Comparison of ENCODE assay signal across 9 cellular contexts in the genomic region with DNA sequence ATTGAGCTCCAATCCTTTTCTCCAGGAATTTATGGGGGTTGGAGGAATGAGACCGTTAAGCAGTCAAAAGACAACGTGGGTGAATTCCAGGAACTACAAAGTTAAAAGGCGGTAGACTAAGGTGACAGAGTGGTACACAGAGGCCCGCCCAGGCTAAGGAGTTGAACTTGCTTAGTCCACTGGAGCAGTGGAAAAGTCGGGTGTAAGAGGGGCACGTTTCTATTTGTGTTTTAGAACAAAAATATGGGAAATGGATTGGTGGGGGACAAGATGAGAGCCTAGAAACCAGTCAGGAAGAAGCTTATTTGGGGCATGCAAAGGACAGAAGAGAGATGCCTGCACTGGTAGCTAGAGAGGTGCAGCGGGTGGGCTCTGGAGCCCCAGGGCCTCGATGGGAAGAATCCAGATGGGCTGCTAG. TPM values are rescaled to one million over a fixed set of nuclear protein-coding genes. Genes with fewer than 3 reads are reported as not detected.
A peak's percentile ranks its signal among the peaks of the same experiment; 100 is the strongest.
DNase-seq lines count a peak whose midpoint lies in the region; ATAC-seq, FAIRE-seq and TF ChIP-seq lines count a peak whose summit lies in the region.
"Had no signal": no experiment of that assay in that cellular context is flagged by ENCODE, and none has a peak within 500 bp of the region (broad histone marks: within the 10 kb centered on the region; RNA-seq: fewer than 3 reads in every experiment).

No MANE protein-coding gene starts in this region.

- H3K9me3 Mint-ChIP-seq in CD4-positive, CD25-positive, alpha-beta regulatory T cell: no peaks in the 10 kb centered on the region
- H3K9me3 Mint-ChIP-seq in natural killer cell: no peaks in the 10 kb centered on the region

- peak overlapping the region; percentile 56 for H3K4me3 ChIP-seq in CD4-positive, CD25-positive, alpha-beta regulatory T cell (ENCODE audit: low read depth, low read length)
- H3K4me3 ChIP-seq in IMR-90 (ENCODE audit: insufficient read depth, low read depth, low read length) (no peak overlapping the region), GM12878 (peak overlapping the region; percentile 77; the same call in 1 of the 2 replicates)

- no peaks in the 10 kb centered on the region for H3K36me3 Mint-ChIP-seq in CD4-positive, CD25-positive, alpha-beta regulatory T cell
- no peaks in the 10 kb centered on the region for H3K36me3 Mint-ChIP-seq in natural killer cell

- ATAC-seq in CD4-positive, CD25-positive, alpha-beta regulatory T cell (ENCODE audit: low read depth in 2 of 2): no peak
- ATAC-seq in IMR-90 (ENCODE audit: low read depth): no peak
- no peak for ATAC-seq in GM12878
- ATAC-seq in natural killer cell: no peak
- ATAC-seq in HG02884 (IDR thresholded peaks at IDR 0.05; ENCODE audit: unreplicated experiment): no peak
- no peak for ATAC-seq in HG02870 (IDR thresholded peaks at IDR 0.05; ENCODE audit: unreplicated experiment)
- no peak for ATAC-seq in GM21529 (IDR thresholded peaks at IDR 0.05; ENCODE audit: unreplicated experiment)

- H3K9ac ChIP-seq in IMR-90 (ENCODE audit: low read depth, low read length) (no peak overlapping the region), GM12878 (ENCODE audit: control insufficient read depth, insufficient read depth, low read length) (no peak overlapping the region)

- BruUV-seq in IMR-90 (replicated peaks; lab: Mats Ljungman, UMichigan) (no TSS peak), GM12878 (replicated peaks; lab: Mats Ljungman, UMichigan) (no TSS peak)

- no peak overlapping the region for H2AK5ac ChIP-seq in IMR-90 (ENCODE audit: low read depth, low read length)

- H3K4ac ChIP-seq in IMR-90 (ENCODE audit: low read depth, low read length): no peak overlapping the region

- CTCF ChIA-PET in IMR-90 (lab: Yijun Ruan, JAX) (interaction anchor here (0.9 kb wide), 1 partner anchor 185 kb away, joined by 3 read pairs; no protein-coding TSS in a partner anchor), GM12878 (lab: Yijun Ruan, JAX) (interaction anchor here (1.0 to 1.9 kb wide), 4 partner anchors 23 to 184 kb away, joined by 3 to 6 read pairs (median 4); no protein-coding TSS in a partner anchor)

- no peak overlapping the region for H3K14ac ChIP-seq in IMR-90 (replicated peaks; ENCODE audit: low read depth, low read length)

- H3K9me1 ChIP-seq in IMR-90 (ENCODE audit: insufficient read depth, low read length): peaks cover 2% of the 10 kb centered on the region; the same call in 1 of the 2 replicates

- H3K79me1 ChIP-seq in IMR-90 (ENCODE audit: low read depth in 1 of 2, low read length in 2 of 2): peaks cover 10 to 12% of the 10 kb centered on the region in 2 experiments

- intact Hi-C loops in IMR-90 (cut with micrococcal nuclease): no loop called here
- intact Hi-C loops in GM12878 (cut with micrococcal nuclease; ENCODE audit: unreplicated experiment): no loop called here
- intact Hi-C loops in natural killer cell (cut with micrococcal nuclease): no loop called here

- FAIRE-seq in GM12878 (lab: Jason Lieb, UNC): no peak
- FAIRE-seq: GM18507 had no signal

- no peak overlapping the region for H2AK9ac ChIP-seq in IMR-90 (replicated peaks; ENCODE audit: low read depth, low read length, poor library complexity)

- peaks cover 24% of the 10 kb centered on the region for H3K27me3 Mint-ChIP-seq in CD4-positive, CD25-positive, alpha-beta regulatory T cell
- H3K27me3 Mint-ChIP-seq in natural killer cell (ENCODE audit: low read depth in 2 of 2): peaks cover 13 to 22% of the 10 kb centered on the region in 2 donors

- no peak overlapping the region for H3K56ac ChIP-seq in IMR-90 (ENCODE audit: extremely low read depth, insufficient read depth, low read length)

- POLR2A ChIA-PET in IMR-90 (lab: Charles Lee; ENCODE audit: unreplicated experiment) (no interaction called here), GM12878 (lab: Charles Lee) (interaction anchor here (1.2 to 1.9 kb wide), 3 partner anchors 23 to 303 kb away, joined by 3 to 4 read pairs (median 4); partner anchors contain the start of gene H3-3A)

- no peak for TF ChIP-seq POLR2A in IMR-90 (IDR thresholded peaks at IDR 0.05; ENCODE audit: low read depth, low read length)
- TF ChIP-seq POLR2A in GM12878 (IDR thresholded peaks at IDR 0.05; ENCODE audit: low read depth, low read length): no peak

- peaks cover 16% of the 10 kb centered on the region for H3K4me1 ChIP-seq in CD4-positive, CD25-positive, alpha-beta regulatory T cell (ENCODE audit: control insufficient read depth, insufficient read depth, low read length, poor library complexity, severe bottlenecking)
- H3K4me1 ChIP-seq in IMR-90 (ENCODE audit: control insufficient read depth, insufficient read depth, low read length) (peaks cover 4% of the 10 kb centered on the region), GM12878 (ENCODE audit: control insufficient read depth, insufficient read depth, low read length) (peaks cover 3% of the 10 kb centered on the region; the same call in 1 of the 2 replicates)

- no peak overlapping the region for H3K18ac ChIP-seq in IMR-90 (ENCODE audit: low read depth, low read length)

- H3K4me3 Mint-ChIP-seq in CD4-positive, CD25-positive, alpha-beta regulatory T cell: peak overlapping the region; percentile 78 to 94 (median 82)
- H3K4me3 Mint-ChIP-seq in natural killer cell: peak overlapping the region; percentile 80

- H3K9me3 ChIP-seq in CD4-positive, CD25-positive, alpha-beta regulatory T cell (ENCODE audit: control insufficient read depth in 2 of 2, low read length in 2 of 2): no peaks in the 10 kb centered on the region
- no peaks in the 10 kb centered on the region for H3K9me3 ChIP-seq in IMR-90 (ENCODE audit: control insufficient read depth, insufficient read depth, low read length)
- no peaks in the 10 kb centered on the region for H3K9me3 ChIP-seq in GM12878 (replicated peaks; ENCODE audit: control insufficient read depth, insufficient read depth, low read length)

- no peak overlapping the region for H2BK120ac ChIP-seq in IMR-90 (ENCODE audit: low read depth, low read length)

- in situ Hi-C loops in IMR-90 (cut with MboI; ENCODE audit: low sequenced_read_pairs) (no loop called here), GM12878 (cut with MboI) (no loop called here)

- no peak overlapping the region for H2BK20ac ChIP-seq in IMR-90 (ENCODE audit: low read depth, low read length)

- no peak overlapping the region; the same call in 1 of the 2 replicates for H3K23ac ChIP-seq in IMR-90 (ENCODE audit: low read depth, low read length)

- no peak overlapping the region for H4K5ac ChIP-seq in IMR-90 (ENCODE audit: low read depth, low read length)

- TF ChIP-seq CTCF in IMR-90 (conservative IDR thresholded peaks at IDR 0.05; ENCODE audit: low read depth, low read length): no peak
- no peak for TF ChIP-seq CTCF in GM12878 (IDR thresholded peaks at IDR 0.05 in 2 of 3, conservative IDR thresholded peaks at IDR 0.05 in 1 of 3; ENCODE audit: control insufficient read depth in 2 of 3, extremely low read depth in 1 of 3, insufficient read depth in 1 of 3, low read depth in 3 of 3, low read length in 3 of 3)
- no peak for TF ChIP-seq CTCF in natural killer cell (IDR thresholded peaks at IDR 0.05)

- H4K20me1 ChIP-seq in IMR-90 (ENCODE audit: insufficient read depth, low read length) (no peaks in the 10 kb centered on the region), GM12878 (ENCODE audit: control insufficient read depth, insufficient read depth) (no peaks in the 10 kb centered on the region)

- peak overlapping the region; percentile 90 for H3K4me2 ChIP-seq in IMR-90 (ENCODE audit: low read depth, low read length)
- peak overlapping the region; percentile 92 for H3K4me2 ChIP-seq in GM12878 (ENCODE audit: control insufficient read depth, insufficient read depth)

- SMC1A ChIA-PET in GM12878 (lab: Charles Lee; ENCODE audit: uncharacterized antibody, unreplicated experiment): interaction anchor here (0.6 to 2.2 kb wide), 7 partner anchors 23 to 513 kb away, joined by 3 to 6 read pairs (median 5); no protein-coding TSS in a partner anchor

- H3K4me1 Mint-ChIP-seq in CD4-positive, CD25-positive, alpha-beta regulatory T cell: peaks cover 9 to 38% (median 13%) of the 10 kb centered on the region in 4 donors
- H3K4me1 Mint-ChIP-seq in natural killer cell: peaks cover 6 to 7% of the 10 kb centered on the region in 2 donors

- TF ChIP-seq RAD21 in IMR-90 (IDR thresholded peaks at IDR 0.05; ENCODE audit: low read length) (no peak), GM12878 (IDR thresholded peaks at IDR 0.05; ENCODE audit: insufficient read depth, low read depth, low read length) (no peak)

- H2AFZ ChIP-seq in IMR-90 (replicated peaks; ENCODE audit: low read length, poor library complexity) (peak overlapping the region; percentile 75), GM12878 (ENCODE audit: control insufficient read depth, low read depth, low read length) (no peak overlapping the region)

- RAD21 ChIA-PET in GM12878 (lab: Charles Lee; ENCODE audit: unreplicated experiment): interaction anchor here (1.1 to 2.1 kb wide), 3 partner anchors 23 to 245 kb away, joined by 3 to 11 read pairs (median 5); partner anchors contain the start of gene PARP1

- no peak for TF ChIP-seq EP300 in GM12878 (IDR thresholded peaks at IDR 0.05; ENCODE audit: borderline replicate concordance in 1 of 2, control insufficient read depth in 1 of 2, low read depth in 2 of 2, low read length in 2 of 2)

- dilution Hi-C loops in IMR-90 (cut with HindIII; ENCODE audit: low sequenced_read_pairs, unreplicated experiment): no loop called here

- no peak overlapping the region for H2BK15ac ChIP-seq in IMR-90 (ENCODE audit: low read depth, low read length)

- 74% methylated on average over 6 of the region's 8 CpGs; no CpG with 5 or more reads in 1 of the 2 experiments for WGBS in IMR-90 (ENCODE audit: extremely low coverage in 2 of 2, insufficient read length in 1 of 2), 2 experiments
- WGBS in GM12878 (ENCODE audit: insufficient coverage, insufficient replicate concordance, low lambda C conversion rate, missing lambda C conversion rate): 88% methylated on average over 8 of the region's 8 CpGs

- H4K91ac ChIP-seq in IMR-90 (ENCODE audit: insufficient read depth, low read depth, low read length): no peak overlapping the region

- H3K27ac ChIP-seq in CD4-positive, CD25-positive, alpha-beta regulatory T cell (ENCODE audit: insufficient read depth, low read length, poor library complexity, severe bottlenecking): no peak overlapping the region
- no peak overlapping the region for H3K27ac ChIP-seq in IMR-90 (ENCODE audit: insufficient read depth, low read length)
- H3K27ac ChIP-seq in GM12878 (ENCODE audit: control insufficient read depth, insufficient read depth): no peak overlapping the region

- H3K36me3 ChIP-seq in CD4-positive, CD25-positive, alpha-beta regulatory T cell (ENCODE audit: control insufficient read depth, insufficient read depth, low read length): no peaks in the 10 kb centered on the region
- H3K36me3 ChIP-seq in IMR-90 (ENCODE audit: control insufficient read depth, insufficient read depth, low read length) (no peaks in the 10 kb centered on the region), GM12878 (ENCODE audit: control insufficient read depth in 2 of 2, insufficient read depth in 2 of 2, low read length in 1 of 2) (no peaks in the 10 kb centered on the region)

- peaks cover 30% of the 10 kb centered on the region for H3K79me2 ChIP-seq in GM12878 (ENCODE audit: control insufficient read depth, insufficient read depth, low read length)

- no peak overlapping the region for H2BK5ac ChIP-seq in IMR-90 (ENCODE audit: low read depth, low read length, poor library complexity, severe bottlenecking)

- H3K27me3 ChIP-seq in CD4-positive, CD25-positive, alpha-beta regulatory T cell (ENCODE audit: control insufficient read depth, insufficient read depth, low read length): peaks cover 11% of the 10 kb centered on the region
- H3K27me3 ChIP-seq in IMR-90 (ENCODE audit: control insufficient read depth, insufficient read depth, low read length) (no peaks in the 10 kb centered on the region; the same call in 1 of the 2 replicates), GM12878 (replicated peaks in 1 of 2; ENCODE audit: control insufficient read depth in 2 of 2, insufficient read depth in 2 of 2, low read length in 1 of 2) (no peaks in the 10 kb centered on the region)

- H3K27ac Mint-ChIP-seq in CD4-positive, CD25-positive, alpha-beta regulatory T cell: no peak overlapping the region
- H3K27ac Mint-ChIP-seq in natural killer cell: no peak overlapping the region

- DNase-seq in CD4-positive, CD25-positive, alpha-beta regulatory T cell: no peak
- no peak for DNase-seq in IMR-90
- DNase-seq in GM12878 (ENCODE audit: low read depth, low spot score): no peak
- no peak for DNase-seq in natural killer cell
- DNase-seq in iPS-NIHi7 (ENCODE audit: extremely low spot score): no peak

- peak overlapping the region in 1 of 2 experiments; percentile 51; a peak in 1 of 4 replicates for H4K8ac ChIP-seq in IMR-90 (ENCODE audit: low read depth in 2 of 2, low read length in 2 of 2)

RNA-seq across cellular contexts. Expression of gene LIN9, which starts 1.2 kb away (rescaled TPM):
- total RNA-seq in CD4-positive, CD25-positive, alpha-beta regulatory T cell: 3.3 TPM
- polyA plus RNA-seq in CD4-positive, CD25-positive, alpha-beta regulatory T cell: 1 to 10 TPM; 3.1 to 6.7 (median 4.3) TPM
- total RNA-seq in IMR-90 (2012; rRNA removed) (3.9 and 5.8 TPM in 2 replicates), GM12878 (2014; rRNA removed) (7.6 and 9.2 TPM in 2 replicates), GM12878 (2014; rRNA removed; fragmentation: Illumina TruSeq; extraction: Trizol) (10.9 and 11.0 TPM in 2 replicates), GM12878 (2021) (7.0 and 7.7 TPM in 2 replicates), natural killer cell (1 to 10 TPM; 1.3 to 2.9 (median 2.4) TPM)
- polyA plus RNA-seq in IMR-90 (2012; rRNA removed) (1.5 and 2.3 TPM in 2 replicates), GM12878 (2011; rRNA removed) (9.0 and 14.4 TPM in 2 replicates), GM12878 (2014; fragmentation: Illumina TruSeq; extraction: Trizol) (9.3 and 14.0 TPM in 2 replicates), GM12878 (2014; fragmentation: Nextera tagmentation; extraction: Ambion mirVana) (1 to 10 TPM; 5.9 to 6.5 TPM), GM12878 (2014; rRNA removed) (4.7 and 7.2 TPM in 2 replicates), GM12878 (2016; fragmentation: Nextera tagmentation; extraction: Ambion mirVana) (10 to 100 TPM; 12.8 to 13.5 TPM)
- polyA plus RNA-seq in IMR-90 (2012; cell fraction: cytosol; rRNA removed): 0.20 and 0.36 TPM in 2 replicates
- polyA plus RNA-seq in IMR-90 (2012; cell fraction: nucleus; rRNA removed; ENCODE audit: low replicate concordance): 0.10 and 1.0 TPM in 2 replicates
- 8.5 and 9.8 TPM in 2 replicates for total RNA-seq in GM12878 (2013; cell fraction: nucleolus; rRNA removed)
- polyA plus RNA-seq in GM12878 (2011; ENCODE audit: low read depth): 1.1 TPM
- 4.0 and 4.7 TPM in 2 replicates for polyA plus RNA-seq in GM12878 (2011; cell fraction: cytosol; rRNA removed)
- 5.1 and 6.4 TPM in 2 replicates for polyA plus RNA-seq in GM12878 (2011; cell fraction: nucleus; rRNA removed)
- 1.6 and 3.0 TPM in 2 replicates for polyA plus RNA-seq in GM12878 (2012)
- 7.0 and 8.0 TPM in 2 replicates for polyA minus RNA-seq in GM12878 (2011; rRNA and poly(A)+ RNA removed)
- 2.4 and 2.7 TPM in 2 replicates for polyA minus RNA-seq in GM12878 (2011; cell fraction: cytosol; rRNA and poly(A)+ RNA removed)
- 3.5 and 7.8 TPM in 2 replicates for polyA minus RNA-seq in GM12878 (2011; cell fraction: nucleus; rRNA and poly(A)+ RNA removed)
